ENCODE assay signal across 8 cellular contexts in genomic region chr6:156774872-156775405, GRCh38. TPM values are rescaled to one million over a fixed set of nuclear protein-coding genes. Genes with fewer than 3 reads are reported as not detected.
DNase-seq lines count a peak whose midpoint lies in the region; ATAC-seq and TF ChIP-seq lines count a peak whose summit lies in the region.

No MANE protein-coding gene starts in this region.

- peaks cover 8% of the 10 kb centered on the region for H3K36me3 Mint-ChIP-seq in CD8-positive, alpha-beta T cell
- H3K36me3 Mint-ChIP-seq in naive thymus-derived CD4-positive, alpha-beta T cell = peaks cover 0 to 4% (median 0%) of the 10 kb centered on the region in 5 donors

- no peaks in the 10 kb centered on the region for H3K27me3 ChIP-seq in CD8-positive, alpha-beta T cell (ENCODE audit: insufficient read depth, low read length)
- H3K27me3 ChIP-seq in brain microvascular endothelial cell (replicated peaks) = no peaks in the 10 kb centered on the region
- no peaks in the 10 kb centered on the region for H3K27me3 ChIP-seq in naive thymus-derived CD4-positive, alpha-beta T cell (ENCODE audit: control insufficient read depth in 2 of 2, insufficient read depth in 2 of 2, low read length in 2 of 2)

- H3K9me3 ChIP-seq in CD8-positive, alpha-beta T cell (ENCODE audit: low read length) = no peaks in the 10 kb centered on the region
- H3K9me3 ChIP-seq in naive thymus-derived CD4-positive, alpha-beta T cell (ENCODE audit: control insufficient read depth in 2 of 3, low read length in 3 of 3) = no peaks in the 10 kb centered on the region

- peaks cover 5% of the 10 kb centered on the region for H3K4me1 ChIP-seq in CD8-positive, alpha-beta T cell (ENCODE audit: insufficient read depth, low read length)
- H3K4me1 ChIP-seq in naive thymus-derived CD4-positive, alpha-beta T cell (ENCODE audit: control insufficient read depth in 2 of 2, insufficient read depth in 2 of 2, low read length in 2 of 2) = peaks cover 4% of the 10 kb centered on the region in 2 donors

- no peak for DNase-seq in CD8-positive, alpha-beta T cell
- DNase-seq in MV-4-11 (lab: John Stamatoyannopoulos, UW) = peak; percentile 25
- DNase-seq in brain microvascular endothelial cell = no peak
- no peak for DNase-seq in naive thymus-derived CD4-positive, alpha-beta T cell
- DNase-seq in activated effector memory CD4-positive, alpha-beta T cell treated with anti-CD3 and anti-CD28 coated beads, Interleukin-2, amount 50 U/mL, for 16 hours = no peak
- DNase-seq in DMS153 treated with DMSO at 0.1 percent for 48 hours (lab: John Stamatoyannopoulos, UW; ENCODE audit: unreplicated experiment) = no peak
- DNase-seq in left lobe of liver (ENCODE audit: low spot score) = no peak

- no peaks in the 10 kb centered on the region for H3K36me3 ChIP-seq in CD8-positive, alpha-beta T cell (ENCODE audit: insufficient read depth, low read length)
- no peaks in the 10 kb centered on the region for H3K36me3 ChIP-seq in brain microvascular endothelial cell (replicated peaks)
- H3K36me3 ChIP-seq in naive thymus-derived CD4-positive, alpha-beta T cell (ENCODE audit: control insufficient read depth in 2 of 3, insufficient read depth in 3 of 3, low read length in 3 of 3) = no peaks in the 10 kb centered on the region

- no peak for TF ChIP-seq CTCF in CD8-positive, alpha-beta T cell (IDR thresholded peaks at IDR 0.05)
- peak; percentile 8 for TF ChIP-seq CTCF in brain microvascular endothelial cell (IDR thresholded peaks at IDR 0.05; ENCODE audit: low read depth, low read length, missing control alignments)

- H3K9me3 Mint-ChIP-seq in CD8-positive, alpha-beta T cell = no peaks in the 10 kb centered on the region
- peaks cover 0 to 4% (median 0%) of the 10 kb centered on the region in 11 donors for H3K9me3 Mint-ChIP-seq in naive thymus-derived CD4-positive, alpha-beta T cell

- no peak overlapping the region for H3K4me3 Mint-ChIP-seq in CD8-positive, alpha-beta T cell
- H3K4me3 Mint-ChIP-seq in naive thymus-derived CD4-positive, alpha-beta T cell = peak overlapping the region in 5 of 10 donors; percentile 20 to 48 (median 29)

- H3K27ac ChIP-seq in CD8-positive, alpha-beta T cell (ENCODE audit: low read depth, low read length) = no peak overlapping the region
- H3K27ac ChIP-seq in brain microvascular endothelial cell = peak overlapping the region; percentile 15
- no peak overlapping the region for H3K27ac ChIP-seq in naive thymus-derived CD4-positive, alpha-beta T cell (ENCODE audit: low read depth, low read length)

- POLR2A ChIA-PET in CD8-positive, alpha-beta T cell (lab: Charles Lee) = no interaction called here
- POLR2A ChIA-PET in naive thymus-derived CD4-positive, alpha-beta T cell (lab: Charles Lee) = interaction anchor here (4.3 kb wide), 1 partner anchor 379 kb away, joined by 22 read pairs; no protein-coding TSS in a partner anchor

- peaks cover 19% of the 10 kb centered on the region for H3K4me1 Mint-ChIP-seq in CD8-positive, alpha-beta T cell (ENCODE audit: low read depth)
- peaks cover 6 to 31% (median 24%) of the 10 kb centered on the region in 7 donors for H3K4me1 Mint-ChIP-seq in naive thymus-derived CD4-positive, alpha-beta T cell

- ATAC-seq in CD8-positive, alpha-beta T cell = no peak
- no peak for ATAC-seq in naive thymus-derived CD4-positive, alpha-beta T cell
- ATAC-seq in left lobe of liver (no peak), GM21447 (IDR thresholded peaks at IDR 0.05; ENCODE audit: unreplicated experiment) (no peak)

- H3K27ac Mint-ChIP-seq in CD8-positive, alpha-beta T cell = peak overlapping the region; percentile 18
- peak overlapping the region in 8 of 9 donors; percentile 36 to 78 (median 61) for H3K27ac Mint-ChIP-seq in naive thymus-derived CD4-positive, alpha-beta T cell

- intact Hi-C loops in CD8-positive, alpha-beta T cell (cut with DNase I, micrococcal nuclease) = loop anchor here (5.0 to 10.0 kb wide), 9 partner anchors 177 to 1463 kb away; partner anchors contain the start of genes TFB1M (in 1 of the 2) and ZDHHC14 (in 1 of the 2)
- intact Hi-C loops in naive thymus-derived CD4-positive, alpha-beta T cell (cut with micrococcal nuclease) = loop anchor here (5.0 kb wide), 6 partner anchors 52 to 1358 kb away; partner anchors contain the start of gene SYNJ2 (in 1 of the 2)

- CTCF ChIA-PET in CD8-positive, alpha-beta T cell (lab: Charles Lee) = no interaction called here
- CTCF ChIA-PET in naive thymus-derived CD4-positive, alpha-beta T cell (lab: Charles Lee) = no interaction called here

- no peaks in the 10 kb centered on the region for H3K27me3 Mint-ChIP-seq in CD8-positive, alpha-beta T cell (ENCODE audit: low read depth)
- peaks cover 0 to 4% (median 0%) of the 10 kb centered on the region in 5 donors for H3K27me3 Mint-ChIP-seq in naive thymus-derived CD4-positive, alpha-beta T cell

- in situ Hi-C loops in brain microvascular endothelial cell (cut with HindIII; ENCODE audit: low pct_ligation_motif_present, low sequenced_read_pairs) = no loop called here

- no peak overlapping the region for H3K4me3 ChIP-seq in CD8-positive, alpha-beta T cell (ENCODE audit: low read depth, low read length)
- H3K4me3 ChIP-seq in brain microvascular endothelial cell (ENCODE audit: low read depth, low read length) = no peak overlapping the region
- no peak overlapping the region for H3K4me3 ChIP-seq in naive thymus-derived CD4-positive, alpha-beta T cell (ENCODE audit: low read length)

RNA-seq across cellular contexts. Expression of gene ARID1B, which starts 2.2 kb away (rescaled TPM):
- 100 to 1,000 TPM in 1 of 2 experiments, 10 to 100 TPM in 1; 98.4 to 111 TPM for total RNA-seq in CD8-positive, alpha-beta T cell
- total RNA-seq in naive thymus-derived CD4-positive, alpha-beta T cell = 100 to 1,000 TPM in 4 of 5 experiments, 10 to 100 TPM in 1; 88.8 to 164 (median 141) TPM
- 10 to 100 TPM; 17.5 to 21.0 TPM for polyA plus RNA-seq in naive thymus-derived CD4-positive, alpha-beta T cell
- 26.4 TPM for total RNA-seq in left lobe of liver
